32 cellular contexts compared by ENCODE assay signal in the genomic region with DNA sequence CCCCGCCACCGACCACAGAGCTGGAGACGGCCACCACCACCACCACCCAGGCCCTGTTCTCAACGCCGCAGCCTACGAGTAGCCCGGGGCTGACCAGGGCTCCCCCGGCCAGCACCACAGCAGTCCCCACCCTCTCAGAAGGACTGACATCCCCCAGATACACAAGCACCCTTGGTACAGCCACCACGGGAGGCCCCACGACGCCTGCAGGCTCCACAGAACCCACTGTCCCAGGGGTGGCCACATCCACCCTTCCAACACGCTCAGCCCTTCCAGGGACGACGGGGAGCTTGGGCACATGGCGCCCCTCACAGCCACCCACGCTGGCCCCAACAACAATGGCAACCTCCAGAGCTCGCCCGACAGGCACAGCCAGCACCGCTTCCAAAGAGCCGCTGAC. TPM values are rescaled to one million over a fixed set of nuclear protein-coding genes. Genes with fewer than 3 reads are reported as not detected.
"Had no signal": no experiment of that assay in that cellular context is flagged by ENCODE, and none has a peak within 500 bp of the region (broad histone marks: within the 10 kb centered on the region; RNA-seq: fewer than 3 reads in every experiment).

No MANE protein-coding gene starts in this region.

- H3K27me3 ChIP-seq: stomach, suprapubic skin, testis, thyroid gland, tibial artery, transverse colon, upper lobe of left lung, upper lobe of right lung, uterus, vagina had no signal

- H3K9me3 Mint-ChIP-seq: stimulated activated effector memory CD8-positive, alpha-beta T cell treated with anti-CD3 and anti-CD28 coated beads, Interleukin-12 subunit alpha, Interleukin-12 subunit beta, amount 100 ng/mL, for 72 hours; stimulated activated naive CD8-positive, alpha-beta T cell treated with anti-CD3 and anti-CD28 coated beads, Interleukin-15, Interleukin-2, amounts not matched to agents 100 ng/mL and 50 ng/mL, for 24 hours; type B pancreatic cell had no signal

- H3K4me3 Mint-ChIP-seq: stimulated activated effector memory CD8-positive, alpha-beta T cell treated with anti-CD3 and anti-CD28 coated beads, Interleukin-12 subunit alpha, Interleukin-12 subunit beta, amount 100 ng/mL, for 72 hours; stimulated activated memory B cell treated with anti-CD40 and anti-IgM and Interleukin-4, amounts not matched to agents 10 μg/mL and 1 μg/mL and 100 μg/mL, for 72 hours; stimulated activated naive B cell treated with anti-CD40 and anti-IgM and Interleukin-4, amounts not matched to agents 10 μg/mL and 1 μg/mL and 100 μg/mL, for 72 hours; stimulated activated naive CD8-positive, alpha-beta T cell treated with anti-CD3 and anti-CD28 coated beads, Interleukin-15, amount 100 ng/mL, for 72 hours; stimulated activated naive CD8-positive, alpha-beta T cell treated with anti-CD3 and anti-CD28 coated beads, Interleukin-15, Interleukin-2, amounts not matched to agents 100 ng/mL and 50 ng/mL, for 24 hours; type B pancreatic cell had no signal

- H3K36me3 ChIP-seq: stomach, suprapubic skin, thoracic aorta, thyroid gland, tibial artery, transverse colon, upper lobe of left lung, upper lobe of right lung, uterus, vagina had no signal

- H3K36me3 Mint-ChIP-seq: stimulated activated effector memory CD8-positive, alpha-beta T cell treated with anti-CD3 and anti-CD28 coated beads, Interleukin-12 subunit alpha, Interleukin-12 subunit beta, amount 100 ng/mL, for 72 hours; stimulated activated memory B cell treated with anti-CD40 and anti-IgM and Interleukin-4, amounts not matched to agents 10 μg/mL and 1 μg/mL and 100 μg/mL, for 72 hours; type B pancreatic cell had no signal

- H3K27ac ChIP-seq: stomach, suprapubic skin, testis, thoracic aorta, thyroid gland, tibial artery, upper lobe of left lung, upper lobe of right lung, uterus, vagina had no signal

- FAIRE-seq: urothelium cell line had no signal

- H3K4me1 Mint-ChIP-seq: stimulated activated effector memory CD8-positive, alpha-beta T cell treated with anti-CD3 and anti-CD28 coated beads, Interleukin-12 subunit alpha, Interleukin-12 subunit beta, amount 100 ng/mL, for 72 hours; stimulated activated memory B cell treated with anti-CD40 and anti-IgM and Interleukin-4, amounts not matched to agents 10 μg/mL and 1 μg/mL and 100 μg/mL, for 72 hours; stimulated activated naive CD8-positive, alpha-beta T cell treated with anti-CD3 and anti-CD28 coated beads, Interleukin-15, amount 100 ng/mL, for 72 hours had no signal

- H3K4me1 ChIP-seq: suprapubic skin, testis, thyroid gland, tibial artery, upper lobe of left lung, upper lobe of right lung, uterus, vagina had no signal

- ATAC-seq: stimulated activated effector memory CD8-positive, alpha-beta T cell treated with anti-CD3 and anti-CD28 coated beads, Interleukin-12 subunit alpha, Interleukin-12 subunit beta, amount 100 ng/mL, for 72 hours; stimulated activated memory B cell treated with anti-CD40 and anti-IgM and Interleukin-4, amounts not matched to agents 10 μg/mL and 1 μg/mL and 100 μg/mL, for 72 hours; stimulated activated naive B cell treated with anti-CD40 and anti-IgM and Interleukin-4, amounts not matched to agents 10 μg/mL and 1 μg/mL and 100 μg/mL, for 72 hours; stimulated activated naive CD8-positive, alpha-beta T cell treated with anti-CD3 and anti-CD28 coated beads, Interleukin-15, amount 100 ng/mL, for 72 hours; stimulated activated naive CD8-positive, alpha-beta T cell treated with anti-CD3 and anti-CD28 coated beads, Interleukin-15, Interleukin-2, amounts not matched to agents 100 U/mL and 50 U/mL, for 24 hours; upper lobe of right lung had no signal

- H3K27ac Mint-ChIP-seq: stimulated activated effector memory CD8-positive, alpha-beta T cell treated with anti-CD3 and anti-CD28 coated beads, Interleukin-12 subunit alpha, Interleukin-12 subunit beta, amount 100 ng/mL, for 72 hours; stimulated activated memory B cell treated with anti-CD40 and anti-IgM and Interleukin-4, amounts not matched to agents 10 μg/mL and 1 μg/mL and 100 μg/mL, for 72 hours; stimulated activated naive B cell treated with anti-CD40 and anti-IgM and Interleukin-4, amounts not matched to agents 10 μg/mL and 1 μg/mL and 100 μg/mL, for 72 hours; stimulated activated naive CD8-positive, alpha-beta T cell treated with anti-CD3 and anti-CD28 coated beads, Interleukin-15, amount 100 ng/mL, for 72 hours; stimulated activated naive CD8-positive, alpha-beta T cell treated with anti-CD3 and anti-CD28 coated beads, Interleukin-15, Interleukin-2, amounts not matched to agents 100 ng/mL and 50 ng/mL, for 24 hours; type B pancreatic cell had no signal

- DNase-seq: stimulated activated CD4-positive, alpha-beta T cell treated with anti-CD3 and anti-CD28 coated beads, Interleukin-2, amount 100 ng/mL, for 48 hours; stimulated activated CD4-positive, alpha-beta T cell treated with anti-CD3 and anti-CD28 coated beads, Interleukin-4, amount 100 ng/mL, for 1 hour; stimulated activated CD4-positive, alpha-beta T cell treated with anti-CD3 and anti-CD28 coated beads, Interleukin-4, amount 100 ng/mL, for 24 hours; stimulated activated CD4-positive, alpha-beta T cell treated with anti-CD3 and anti-CD28 coated beads, Interleukin-4, amount 100 ng/mL, for 4 hours; stimulated activated CD8-positive, alpha-beta memory T cell treated with anti-CD3 and anti-CD28 coated beads, Interleukin-4, amount 100 ng/mL, for 48 hours; stimulated activated naive B cell treated with anti-CD40 and anti-IgM and Interleukin-4, amounts not matched to agents 10 μg/mL and 1 μg/mL and 100 μg/mL, for 72 hours; stimulated activated naive CD4-positive, alpha-beta T cell; stimulated activated naive CD4-positive, alpha-beta T cell treated with Interleukin-2 at 50 U/mL for 16 hours; stimulated activated naive CD8-positive, alpha-beta T cell treated with anti-CD3 and anti-CD28 coated beads, Interleukin-15, amount 100 ng/mL, for 72 hours; stimulated activated naive CD8-positive, alpha-beta T cell treated with anti-CD3 and anti-CD28 coated beads, Interleukin-15, Interleukin-2, amounts not matched to agents 100 U/mL and 50 U/mL, for 24 hours; stomach; substantia nigra; testis; thyroid gland; tibial artery; transverse colon; trophoblast cell; upper lobe of right lung; uterus had no signal

- H3K27me3 Mint-ChIP-seq: stimulated activated memory B cell treated with anti-CD40 and anti-IgM and Interleukin-4, amounts not matched to agents 10 μg/mL and 1 μg/mL and 100 μg/mL, for 72 hours; stimulated activated naive B cell treated with anti-CD40 and anti-IgM and Interleukin-4, amounts not matched to agents 10 μg/mL and 1 μg/mL and 100 μg/mL, for 72 hours; stimulated activated naive CD8-positive, alpha-beta T cell treated with anti-CD3 and anti-CD28 coated beads, Interleukin-15, amount 100 ng/mL, for 72 hours; stimulated activated naive CD8-positive, alpha-beta T cell treated with anti-CD3 and anti-CD28 coated beads, Interleukin-15, Interleukin-2, amounts not matched to agents 100 ng/mL and 50 ng/mL, for 24 hours; type B pancreatic cell had no signal

- H3K9me3 ChIP-seq: stomach, suprapubic skin, testis, thoracic aorta, thyroid gland, tibial artery, transverse colon, upper lobe of left lung, upper lobe of right lung, uterus, vagina had no signal

- H3K4me3 ChIP-seq: stomach, suprapubic skin, testis, thoracic aorta, thyroid gland, tibial artery, transverse colon, upper lobe of left lung, upper lobe of right lung, uterus, vagina had no signal

RNA-seq across cellular contexts. Expression of gene MUC5B, which starts 18.8 kb away (rescaled TPM):
- total RNA-seq: subcutaneous adipose tissue, temporal lobe, thoracic aorta, thyroid gland, ureter, urinary bladder had no signal
- polyA plus RNA-seq: urinary bladder had no signal
